Comparison of ENCODE assay signal across 2 cellular contexts in the genomic region with DNA sequence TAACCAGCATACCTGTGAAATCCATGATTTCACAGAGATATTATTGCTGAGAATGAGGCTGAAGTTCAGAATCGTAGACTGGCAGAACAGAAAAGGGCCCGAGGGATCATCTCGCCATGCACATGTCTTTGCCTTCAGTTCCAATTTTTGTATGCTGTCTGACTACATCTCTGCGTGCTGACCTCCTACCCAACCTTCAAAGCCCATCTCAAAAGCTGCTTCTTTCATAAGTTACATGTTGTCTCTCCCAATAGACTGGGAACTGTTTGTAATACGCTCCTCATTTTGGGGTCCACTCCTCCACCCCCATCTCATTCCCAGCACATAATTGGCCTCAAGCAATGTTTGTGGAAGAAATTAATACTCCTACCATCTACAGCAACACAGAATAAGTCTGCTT.
TF ChIP-seq lines count a peak whose summit lies in the region.

No MANE protein-coding gene starts in this region.

TF ChIP-seq in GM23338, 12 proteins besides CTCF, POLR2A, EP300 and RAD21:
- no peak for TF ChIP-seq JUNB (IDR thresholded peaks at IDR 0.05; ENCODE audit: unreplicated experiment)

TF ChIP-seq in H1, 55 proteins besides CTCF, POLR2A, EP300 and RAD21:
- TF ChIP-seq CBX8 (IDR thresholded peaks at IDR 0.05; ENCODE audit: borderline replicate concordance, low read depth, low read length) (no peak), NANOG (IDR thresholded peaks at IDR 0.05; ENCODE audit: insufficient read depth, low read depth, low read length, poor library complexity, severe bottlenecking) (no peak), BRCA1 (IDR thresholded peaks at IDR 0.05; ENCODE audit: low read depth, low read length) (no peak), KDM4A (IDR thresholded peaks at IDR 0.05; ENCODE audit: low read depth, low read length, severe bottlenecking) (no peak), KDM5A (IDR thresholded peaks at IDR 0.05; ENCODE audit: low read length) (no peak), CHD1 (IDR thresholded peaks at IDR 0.05; ENCODE audit: low read depth, low read length) (no peak), EZH2 (IDR thresholded peaks at IDR 0.05; ENCODE audit: low read depth, low read length, severe bottlenecking) (no peak), SIX5 (IDR thresholded peaks at IDR 0.05; ENCODE audit: low read depth, low read length) (no peak), JUN (IDR thresholded peaks at IDR 0.05; ENCODE audit: low read depth, low read length) (no peak), SP4 (IDR thresholded peaks at IDR 0.05; ENCODE audit: low read length) (no peak), CHD2 (IDR thresholded peaks at IDR 0.05; ENCODE audit: low read length) (no peak), GABPA (IDR thresholded peaks at IDR 0.05; ENCODE audit: borderline replicate concordance, insufficient read depth, low read length) (no peak), TBP (IDR thresholded peaks at IDR 0.05; ENCODE audit: low read depth, low read length) (no peak), RNF2 (IDR thresholded peaks at IDR 0.05; ENCODE audit: borderline replicate concordance, low read depth, low read length, missing control alignments, poor library complexity, severe bottlenecking) (no peak)
- TF ChIP-seq, protein P1, sequence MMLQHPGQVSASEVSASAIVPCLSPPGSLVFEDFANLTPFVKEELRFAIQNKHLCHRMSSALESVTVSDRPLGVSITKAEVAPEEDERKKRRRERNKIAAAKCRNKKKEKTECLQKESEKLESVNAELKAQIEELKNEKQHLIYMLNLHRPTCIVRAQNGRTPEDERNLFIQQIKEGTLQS (IDR thresholded peaks at IDR 0.05; ENCODE audit: insufficient read depth, low read depth, low read length) = no peak
- TF ChIP-seq, protein P2, sequence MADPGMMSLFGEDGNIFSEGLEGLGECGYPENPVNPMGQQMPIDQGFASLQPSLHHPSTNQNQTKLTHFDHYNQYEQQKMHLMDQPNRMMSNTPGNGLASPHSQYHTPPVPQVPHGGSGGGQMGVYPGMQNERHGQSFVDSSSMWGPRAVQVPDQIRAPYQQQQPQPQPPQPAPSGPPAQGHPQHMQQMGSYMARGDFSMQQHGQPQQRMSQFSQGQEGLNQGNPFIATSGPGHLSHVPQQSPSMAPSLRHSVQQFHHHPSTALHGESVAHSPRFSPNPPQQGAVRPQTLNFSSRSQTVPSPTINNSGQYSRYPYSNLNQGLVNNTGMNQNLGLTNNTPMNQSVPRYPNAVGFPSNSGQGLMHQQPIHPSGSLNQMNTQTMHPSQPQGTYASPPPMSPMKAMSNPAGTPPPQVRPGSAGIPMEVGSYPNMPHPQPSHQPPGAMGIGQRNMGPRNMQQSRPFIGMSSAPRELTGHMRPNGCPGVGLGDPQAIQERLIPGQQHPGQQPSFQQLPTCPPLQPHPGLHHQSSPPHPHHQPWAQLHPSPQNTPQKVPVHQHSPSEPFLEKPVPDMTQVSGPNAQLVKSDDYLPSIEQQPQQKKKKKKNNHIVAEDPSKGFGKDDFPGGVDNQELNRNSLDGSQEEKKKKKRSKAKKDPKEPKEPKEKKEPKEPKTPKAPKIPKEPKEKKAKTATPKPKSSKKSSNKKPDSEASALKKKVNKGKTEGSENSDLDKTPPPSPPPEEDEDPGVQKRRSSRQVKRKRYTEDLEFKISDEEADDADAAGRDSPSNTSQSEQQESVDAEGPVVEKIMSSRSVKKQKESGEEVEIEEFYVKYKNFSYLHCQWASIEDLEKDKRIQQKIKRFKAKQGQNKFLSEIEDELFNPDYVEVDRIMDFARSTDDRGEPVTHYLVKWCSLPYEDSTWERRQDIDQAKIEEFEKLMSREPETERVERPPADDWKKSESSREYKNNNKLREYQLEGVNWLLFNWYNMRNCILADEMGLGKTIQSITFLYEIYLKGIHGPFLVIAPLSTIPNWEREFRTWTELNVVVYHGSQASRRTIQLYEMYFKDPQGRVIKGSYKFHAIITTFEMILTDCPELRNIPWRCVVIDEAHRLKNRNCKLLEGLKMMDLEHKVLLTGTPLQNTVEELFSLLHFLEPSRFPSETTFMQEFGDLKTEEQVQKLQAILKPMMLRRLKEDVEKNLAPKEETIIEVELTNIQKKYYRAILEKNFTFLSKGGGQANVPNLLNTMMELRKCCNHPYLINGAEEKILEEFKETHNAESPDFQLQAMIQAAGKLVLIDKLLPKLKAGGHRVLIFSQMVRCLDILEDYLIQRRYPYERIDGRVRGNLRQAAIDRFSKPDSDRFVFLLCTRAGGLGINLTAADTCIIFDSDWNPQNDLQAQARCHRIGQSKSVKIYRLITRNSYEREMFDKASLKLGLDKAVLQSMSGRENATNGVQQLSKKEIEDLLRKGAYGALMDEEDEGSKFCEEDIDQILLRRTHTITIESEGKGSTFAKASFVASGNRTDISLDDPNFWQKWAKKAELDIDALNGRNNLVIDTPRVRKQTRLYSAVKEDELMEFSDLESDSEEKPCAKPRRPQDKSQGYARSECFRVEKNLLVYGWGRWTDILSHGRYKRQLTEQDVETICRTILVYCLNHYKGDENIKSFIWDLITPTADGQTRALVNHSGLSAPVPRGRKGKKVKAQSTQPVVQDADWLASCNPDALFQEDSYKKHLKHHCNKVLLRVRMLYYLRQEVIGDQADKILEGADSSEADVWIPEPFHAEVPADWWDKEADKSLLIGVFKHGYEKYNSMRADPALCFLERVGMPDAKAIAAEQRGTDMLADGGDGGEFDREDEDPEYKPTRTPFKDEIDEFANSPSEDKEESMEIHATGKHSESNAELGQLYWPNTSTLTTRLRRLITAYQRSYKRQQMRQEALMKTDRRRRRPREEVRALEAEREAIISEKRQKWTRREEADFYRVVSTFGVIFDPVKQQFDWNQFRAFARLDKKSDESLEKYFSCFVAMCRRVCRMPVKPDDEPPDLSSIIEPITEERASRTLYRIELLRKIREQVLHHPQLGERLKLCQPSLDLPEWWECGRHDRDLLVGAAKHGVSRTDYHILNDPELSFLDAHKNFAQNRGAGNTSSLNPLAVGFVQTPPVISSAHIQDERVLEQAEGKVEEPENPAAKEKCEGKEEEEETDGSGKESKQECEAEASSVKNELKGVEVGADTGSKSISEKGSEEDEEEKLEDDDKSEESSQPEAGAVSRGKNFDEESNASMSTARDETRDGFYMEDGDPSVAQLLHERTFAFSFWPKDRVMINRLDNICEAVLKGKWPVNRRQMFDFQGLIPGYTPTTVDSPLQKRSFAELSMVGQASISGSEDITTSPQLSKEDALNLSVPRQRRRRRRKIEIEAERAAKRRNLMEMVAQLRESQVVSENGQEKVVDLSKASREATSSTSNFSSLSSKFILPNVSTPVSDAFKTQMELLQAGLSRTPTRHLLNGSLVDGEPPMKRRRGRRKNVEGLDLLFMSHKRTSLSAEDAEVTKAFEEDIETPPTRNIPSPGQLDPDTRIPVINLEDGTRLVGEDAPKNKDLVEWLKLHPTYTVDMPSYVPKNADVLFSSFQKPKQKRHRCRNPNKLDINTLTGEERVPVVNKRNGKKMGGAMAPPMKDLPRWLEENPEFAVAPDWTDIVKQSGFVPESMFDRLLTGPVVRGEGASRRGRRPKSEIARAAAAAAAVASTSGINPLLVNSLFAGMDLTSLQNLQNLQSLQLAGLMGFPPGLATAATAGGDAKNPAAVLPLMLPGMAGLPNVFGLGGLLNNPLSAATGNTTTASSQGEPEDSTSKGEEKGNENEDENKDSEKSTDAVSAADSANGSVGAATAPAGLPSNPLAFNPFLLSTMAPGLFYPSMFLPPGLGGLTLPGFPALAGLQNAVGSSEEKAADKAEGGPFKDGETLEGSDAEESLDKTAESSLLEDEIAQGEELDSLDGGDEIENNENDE (IDR thresholded peaks at IDR 0.05; ENCODE audit: insufficient replicate concordance, low read length) = no peak
TF ChIP-seq in H1: peak in this region for 0.
